ENCODE assay signal across 21 cellular contexts in the genomic region with DNA sequence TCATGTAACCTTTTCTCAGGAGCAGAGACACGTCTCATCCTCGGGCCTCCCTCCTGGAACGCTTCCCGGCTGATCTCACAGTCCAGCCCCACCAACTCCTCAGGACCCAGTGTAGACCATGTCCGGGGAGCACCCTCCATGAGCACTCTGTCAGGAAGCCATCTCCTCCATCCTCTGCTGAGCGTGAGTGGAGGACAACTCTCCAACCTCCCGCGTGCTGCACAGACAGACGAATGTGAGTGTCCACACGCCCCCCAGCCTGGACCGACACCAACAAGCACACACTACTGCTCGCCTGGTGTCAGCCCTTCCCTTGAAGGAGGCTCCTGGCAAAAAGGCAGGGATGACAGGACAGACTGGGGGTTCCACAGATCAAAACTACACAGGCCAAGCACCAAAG.
A peak's percentile ranks its signal among the peaks of the same experiment; 100 is the strongest.
DNase-seq lines count a peak whose midpoint lies in the region; ATAC-seq and TF ChIP-seq lines count a peak whose summit lies in the region.
"Had no signal": no experiment of that assay in that cellular context is flagged by ENCODE, and none has a peak within 500 bp of the region (broad histone marks: within the 10 kb centered on the region; RNA-seq: fewer than 3 reads in every experiment).

No MANE protein-coding gene starts in this region.

- ATAC-seq in Panc1 (peak; percentile 30; the same call in 1 of the 2 replicates), GM21526 (IDR thresholded peaks at IDR 0.05; ENCODE audit: low FRiP score, unreplicated experiment) (no peak), HG02763 (IDR thresholded peaks at IDR 0.05; ENCODE audit: unreplicated experiment) (no peak)

- BruUV-seq in Panc1 (replicated peaks; lab: Mats Ljungman, UMichigan), result no TSS peak

- intact Hi-C loops in Panc1 (cut with micrococcal nuclease; ENCODE audit: unreplicated experiment), result no loop called here
- intact Hi-C loops in spleen (cut with DNase I; ENCODE audit: low total_unique reads), result no loop called here

- DNase-seq in Panc1 (ENCODE audit: low read depth, low spot score) (no peak), coronary artery (ENCODE audit: low spot score) (peak; percentile 52), mesenteric fat pad (ENCODE audit: low spot score) (peak; percentile 60), spleen (peak; percentile 67), MV-4-11 (lab: John Stamatoyannopoulos, UW) (no peak), cortex of kidney (lab: John Stamatoyannopoulos, UW) (no peak)
- DNase-seq: Calu3, DMS79 treated with DMSO at 0.1 percent for 48 hours, GF-D8, NCI-H1092, NCI-H1417 treated with DMSO at 0.1 percent for 48 hours, NCI-H1694 treated with DMSO at 0.1 percent for 48 hours, NCI-H2081, NCI-H226, NCI-H510A, NCI-H69, SIG-M5 had no signal

- no peak for TF ChIP-seq CTCF in Panc1 (IDR thresholded peaks at IDR 0.05)
- TF ChIP-seq CTCF in coronary artery (IDR thresholded peaks at IDR 0.05), result no peak
- TF ChIP-seq CTCF in spleen (IDR thresholded peaks at IDR 0.05 in 8 of 11, conservative IDR thresholded peaks at IDR 0.05 in 3 of 11), result no peak

- no peaks in the 10 kb centered on the region for H3K27me3 ChIP-seq in Panc1 (ENCODE audit: control insufficient read depth, insufficient read depth, low read length)
- peaks cover 0 to 4% (median 0%) of the 10 kb centered on the region in 7 donors for H3K27me3 ChIP-seq in spleen (replicated peaks in 1 of 7)
- H3K27me3 ChIP-seq: Peyer's patch had no signal

- no peak for TF ChIP-seq POLR2A in spleen (IDR thresholded peaks at IDR 0.05)

- H3K9me3 ChIP-seq in Panc1 (ENCODE audit: control insufficient read depth, insufficient read depth, low read depth, low read length), result no peaks in the 10 kb centered on the region
- H3K9me3 ChIP-seq in spleen, result no peaks in the 10 kb centered on the region
- H3K9me3 ChIP-seq: Peyer's patch had no signal

- H3K4me1 ChIP-seq in Panc1 (ENCODE audit: control insufficient read depth, insufficient read depth, low read length) (no peaks in the 10 kb centered on the region), spleen (no peaks in the 10 kb centered on the region)
- H3K4me1 ChIP-seq: Peyer's patch had no signal

- H3K4me3 ChIP-seq in Panc1 (ENCODE audit: low read depth in 2 of 2, low read length in 2 of 2), result no peak overlapping the region
- no peak overlapping the region for H3K4me3 ChIP-seq in coronary artery
- no peak overlapping the region for H3K4me3 ChIP-seq in spleen
- H3K4me3 ChIP-seq: Peyer's patch had no signal

- 90 to 95% (median 92%) methylated on average over 11 to 12 of the region's 12 CpGs for WGBS in spleen, 5 donors

- CTCF ChIA-PET in Panc1 (lab: Charles Lee), result no interaction called here

- in situ Hi-C loops in Panc1 (cut with HindIII; ENCODE audit: low pct_unique_long_range_greater_than_20kb, low sequenced_read_pairs), result no loop called here

- POLR2A ChIA-PET in Panc1 (lab: Charles Lee), result no interaction called here

- no peak overlapping the region for H3K27ac ChIP-seq in Panc1 (ENCODE audit: low read length)
- H3K27ac ChIP-seq in coronary artery, result no peak overlapping the region
- no peak overlapping the region for H3K27ac ChIP-seq in spleen
- H3K27ac ChIP-seq: HL-60, Peyer's patch had no signal

- H3K36me3 ChIP-seq in Panc1 (ENCODE audit: control insufficient read depth, insufficient read depth, low read length), result no peaks in the 10 kb centered on the region
- no peaks in the 10 kb centered on the region for H3K36me3 ChIP-seq in spleen
- H3K36me3 ChIP-seq: Peyer's patch had no signal

Comparison
In these comparisons a context has a peak if more than half of its experiments do, and no peak if none do; other contexts are left out.
1. DNase-seq: peak in coronary artery (single experiment), mesenteric fat pad (single experiment) and spleen (single experiment); none in Panc1 (single experiment), MV-4-11 (single experiment) and cortex of kidney (single experiment).